In the genomic region with DNA sequence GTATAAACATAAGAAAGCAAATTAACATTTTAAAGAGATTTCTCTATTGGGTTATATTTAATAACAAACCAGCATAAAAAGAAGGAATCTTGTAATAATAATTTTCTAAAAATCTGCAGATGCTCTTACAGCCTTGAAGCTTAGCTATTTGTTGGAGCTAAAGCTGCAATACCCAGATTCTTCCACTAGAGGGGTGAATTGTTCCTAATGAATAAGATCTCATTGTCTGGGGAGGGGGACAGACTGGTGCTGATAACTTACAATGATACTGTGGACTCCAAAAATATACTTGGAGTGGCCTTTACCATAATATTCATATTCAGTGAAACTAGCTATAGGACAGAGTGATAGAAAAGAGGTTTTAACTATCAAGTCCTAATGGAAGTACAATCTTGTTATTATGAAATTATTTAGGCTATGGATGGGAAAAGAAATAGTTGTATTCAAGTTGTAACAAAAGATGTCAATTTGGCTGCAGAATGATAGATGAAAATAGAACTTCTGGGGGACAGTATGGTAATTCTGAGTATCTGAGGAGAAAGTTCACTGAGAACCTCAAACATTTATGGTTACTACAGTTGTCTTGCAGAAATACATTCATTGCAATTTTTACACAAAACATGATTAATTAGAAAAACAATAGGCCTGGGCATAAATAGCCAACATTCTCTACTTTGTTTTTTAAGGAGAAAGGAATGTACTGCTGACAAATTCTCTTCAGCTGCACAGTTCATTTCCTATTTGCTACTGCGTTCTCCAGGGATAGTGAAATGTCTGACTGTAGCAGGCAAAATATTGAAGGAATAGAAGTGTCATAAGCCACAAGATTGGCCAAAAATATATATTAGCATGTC, we compare ENCODE assay signal across 8 cellular contexts.
A peak's percentile ranks its signal among the peaks of the same experiment; 100 is the strongest.
DNase-seq lines count a peak whose midpoint lies in the region; ATAC-seq and TF ChIP-seq lines count a peak whose summit lies in the region.

No MANE protein-coding gene starts in this region.

- no peaks in the 10 kb centered on the region for H4K20me1 ChIP-seq in DND-41 (ENCODE audit: insufficient read depth, low read length)

- DNase-seq in DND-41: peak; percentile 4
- peak; percentile 77 for DNase-seq in NCI-H146 (lab: John Stamatoyannopoulos, UW)
- DNase-seq in WERI-Rb-1: peak; percentile 33
- peak; percentile 89 for DNase-seq in inferior parietal cortex (ENCODE audit: extremely low spot score)
- no peak for DNase-seq in upper lobe of right lung

- no peaks in the 10 kb centered on the region for H3K36me3 ChIP-seq in DND-41 (ENCODE audit: insufficient read depth, low read length)
- H3K36me3 ChIP-seq in WERI-Rb-1: no peaks in the 10 kb centered on the region
- no peaks in the 10 kb centered on the region for H3K36me3 ChIP-seq in upper lobe of right lung

- peak; percentile 77 for TF ChIP-seq CTCF in DND-41 (IDR thresholded peaks at IDR 0.05; ENCODE audit: borderline replicate concordance, extremely low read depth, low read length, poor library complexity, severe bottlenecking)
- TF ChIP-seq CTCF in WERI-Rb-1 (IDR thresholded peaks at IDR 0.05; ENCODE audit: low read depth, low read length): peak; percentile 67
- peak; percentile 76 for TF ChIP-seq CTCF in upper lobe of right lung (IDR thresholded peaks at IDR 0.05)

- no peaks in the 10 kb centered on the region for H3K4me1 ChIP-seq in DND-41 (ENCODE audit: insufficient read depth, low read length)
- H3K4me1 ChIP-seq in upper lobe of right lung: no peaks in the 10 kb centered on the region

- peak; percentile 61; the same call in 1 of the 3 replicates for ATAC-seq in DND-41 (ENCODE audit: insufficient read depth, low read depth)
- peak; percentile 63 for ATAC-seq in GM21825 (IDR thresholded peaks at IDR 0.05; ENCODE audit: unreplicated experiment)
- peak; percentile 54 for ATAC-seq in upper lobe of right lung
- no peak for ATAC-seq in GM18867 (IDR thresholded peaks at IDR 0.05; ENCODE audit: unreplicated experiment)
- no peak for ATAC-seq in HG03521 (IDR thresholded peaks at IDR 0.05; ENCODE audit: unreplicated experiment)

- H3K9me3 ChIP-seq in DND-41 (ENCODE audit: insufficient read depth, low read length, severe bottlenecking) (no peaks in the 10 kb centered on the region), WERI-Rb-1 (ENCODE audit: severe bottlenecking) (no peaks in the 10 kb centered on the region), upper lobe of right lung (no peaks in the 10 kb centered on the region)

- H3K27me3 ChIP-seq in DND-41 (ENCODE audit: insufficient read depth, low read length, poor library complexity) (no peaks in the 10 kb centered on the region), WERI-Rb-1 (ENCODE audit: insufficient read depth, low read depth, severe bottlenecking) (no peaks in the 10 kb centered on the region), upper lobe of right lung (no peaks in the 10 kb centered on the region)

- no peak overlapping the region for H3K4me2 ChIP-seq in DND-41 (ENCODE audit: insufficient read depth, low read length)

- H3K9ac ChIP-seq in DND-41 (ENCODE audit: low read depth, low read length): no peak overlapping the region

- H2AFZ ChIP-seq in DND-41 (ENCODE audit: low read depth, low read length): no peak overlapping the region

- H3K27ac ChIP-seq in DND-41 (ENCODE audit: low read length) (no peak overlapping the region), WERI-Rb-1 (no peak overlapping the region), upper lobe of right lung (no peak overlapping the region)

- intact Hi-C loops in upper lobe of right lung (cut with DNase I): no loop called here

- no peaks in the 10 kb centered on the region for H3K79me2 ChIP-seq in DND-41 (ENCODE audit: insufficient read depth, low read length)

- H3K4me3 ChIP-seq in DND-41 (ENCODE audit: low read depth in 1 of 2, low read length in 2 of 2): no peak overlapping the region
- H3K4me3 ChIP-seq in WERI-Rb-1 (ENCODE audit: low read depth, low read length): no peak overlapping the region
- no peak overlapping the region for H3K4me3 ChIP-seq in upper lobe of right lung

Comparison
In these comparisons a context has a peak if more than half of its experiments do, and no peak if none do; other contexts are left out.
1. ATAC-seq: peak in DND-41 (single experiment), GM21825 (single experiment) and upper lobe of right lung (single experiment); none in GM18867 (single experiment) and HG03521 (single experiment).
2. Peak in every context shown above with its lines, with median percentiles within 50 percentile points of each other: CTCF ChIP-seq.